ENCODE assay signal across 8 cellular contexts in the genomic region with DNA sequence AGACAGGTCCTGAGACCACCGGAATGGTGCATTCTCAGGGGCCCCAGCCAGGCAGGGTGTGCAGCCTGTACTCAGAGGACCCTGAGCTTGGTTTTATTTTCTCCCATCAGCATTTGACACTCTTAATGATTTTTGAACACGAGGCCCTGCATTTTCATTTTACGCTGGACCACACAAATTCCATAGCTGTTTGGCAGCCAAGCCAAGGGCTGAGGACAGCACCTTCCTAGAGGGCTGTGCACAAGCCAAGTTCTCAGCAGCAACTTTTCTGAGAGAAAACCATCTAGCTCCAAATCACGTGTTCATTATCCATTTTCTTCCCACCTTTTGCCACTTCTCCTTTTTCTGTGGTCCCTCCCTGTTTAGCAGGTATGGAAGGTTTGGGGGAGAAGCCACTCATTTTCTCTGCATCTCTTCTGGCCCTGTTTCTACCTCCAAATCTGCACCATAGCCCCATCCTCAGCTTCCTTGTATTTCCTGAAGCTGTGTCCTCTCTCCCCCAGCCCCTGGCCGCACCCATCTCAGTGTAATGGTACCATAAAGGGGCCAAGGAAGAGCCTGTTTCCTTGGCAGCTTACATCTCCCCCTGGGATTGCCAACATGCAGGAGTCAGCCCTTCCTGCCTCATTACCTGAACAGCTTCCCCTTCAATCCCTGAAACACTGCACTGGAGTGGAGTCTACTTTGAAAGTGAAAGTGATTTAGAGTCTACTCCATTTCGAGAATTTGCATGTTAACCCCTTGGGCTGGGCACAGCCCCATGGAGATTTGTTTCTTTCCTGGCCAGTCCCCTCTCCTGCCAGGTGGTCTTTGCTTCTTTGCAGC.
DNase-seq lines count a peak whose midpoint lies in the region; ATAC-seq, FAIRE-seq and TF ChIP-seq lines count a peak whose summit lies in the region.

No MANE protein-coding gene starts in this region.

- no peaks in the 10 kb centered on the region for H4K20me1 ChIP-seq in KMS-11 (ENCODE audit: insufficient read depth)
- H4K20me1 ChIP-seq in MM.1S (ENCODE audit: insufficient read depth, low read length): no peaks in the 10 kb centered on the region

- 50 to 64% (median 54%) methylated on average over 5 to 6 of the region's 6 CpGs for WGBS in heart left ventricle, 4 donors
- WGBS in esophagus muscularis mucosa: 66% methylated on average over 6 of the region's 6 CpGs
- WGBS in thymus: 63% methylated on average over 6 of the region's 6 CpGs

- H2AFZ ChIP-seq in KMS-11 (ENCODE audit: low read depth) (no peak overlapping the region), MM.1S (ENCODE audit: low read length) (no peak overlapping the region)

- no peak for TF ChIP-seq EP300 in esophagus muscularis mucosa (IDR thresholded peaks at IDR 0.05)

- TF ChIP-seq POLR2A in heart left ventricle (IDR thresholded peaks at IDR 0.05): no peak
- no peak for TF ChIP-seq POLR2A in esophagus muscularis mucosa (IDR thresholded peaks at IDR 0.05; ENCODE audit: low read depth)

- H3K4me1 ChIP-seq in heart left ventricle (peaks cover 0 to 52% (median 21%) of the 10 kb centered on the region in 12 donors), KMS-11 (ENCODE audit: low read depth, poor library complexity, severe bottlenecking) (peaks cover 54% of the 10 kb centered on the region), esophagus muscularis mucosa (peaks cover 15 to 24% (median 17%) of the 10 kb centered on the region in 4 donors), thymus (ENCODE audit: control insufficient read depth, insufficient read depth, low read length) (peaks cover 27% of the 10 kb centered on the region), MM.1S (ENCODE audit: low read length) (no peaks in the 10 kb centered on the region)

- H3K36me3 ChIP-seq in heart left ventricle (peaks cover 0 to 62% (median 0%) of the 10 kb centered on the region in 9 donors), KMS-11 (ENCODE audit: insufficient read depth) (no peaks in the 10 kb centered on the region), esophagus muscularis mucosa (peaks cover 0 to 11% (median 0%) of the 10 kb centered on the region in 4 donors), thymus (ENCODE audit: control insufficient read depth, insufficient read depth) (no peaks in the 10 kb centered on the region), MM.1S (replicated peaks; ENCODE audit: insufficient read depth, low read length) (no peaks in the 10 kb centered on the region)

- no peaks in the 10 kb centered on the region for H3K27me3 ChIP-seq in heart left ventricle
- no peaks in the 10 kb centered on the region for H3K27me3 ChIP-seq in KMS-11 (ENCODE audit: insufficient read depth, low read depth)
- no peaks in the 10 kb centered on the region for H3K27me3 ChIP-seq in esophagus muscularis mucosa
- no peaks in the 10 kb centered on the region for H3K27me3 ChIP-seq in thymus (ENCODE audit: control insufficient read depth, insufficient read depth)
- H3K27me3 ChIP-seq in MM.1S (replicated peaks; ENCODE audit: insufficient read depth, low read length): no peaks in the 10 kb centered on the region

- H3K9me3 ChIP-seq in heart left ventricle: no peaks in the 10 kb centered on the region
- no peaks in the 10 kb centered on the region for H3K9me3 ChIP-seq in esophagus muscularis mucosa
- no peaks in the 10 kb centered on the region for H3K9me3 ChIP-seq in thymus (ENCODE audit: control insufficient read depth)
- no peaks in the 10 kb centered on the region for H3K9me3 ChIP-seq in MM.1S (replicated peaks; ENCODE audit: insufficient read depth, low read length)

- H3K9ac ChIP-seq in KMS-11: no peak overlapping the region
- H3K9ac ChIP-seq in MM.1S (ENCODE audit: low read length): no peak overlapping the region

- H3K9me2 ChIP-seq in MM.1S (replicated peaks; ENCODE audit: insufficient read depth, low read length): no peaks in the 10 kb centered on the region

- H3F3A ChIP-seq in MM.1S (ENCODE audit: insufficient read depth, low read length): no peaks in the 10 kb centered on the region

- DNase-seq in heart left ventricle (no peak), cardiac septum (ENCODE audit: low spot score) (no peak), esophagus muscularis mucosa (ENCODE audit: extremely low spot score) (no peak), HTR-8/SVneo (ENCODE audit: insufficient read length, low spot score) (no peak), MM.1S (no peak)
- no peak for DNase-seq in activated CD4-positive, alpha-beta T cell treated with anti-CD3 and anti-CD28 coated beads, Interleukin-2, amount 50 U/mL, for 4 hours

- H3K4me3 ChIP-seq in heart left ventricle: peak overlapping the region in 7 of 12 donors; percentile 3 to 43 (median 18)
- H3K4me3 ChIP-seq in KMS-11 (IDR thresholded peaks at IDR 0.05; ENCODE audit: insufficient read depth, low read depth, low read length): no peak overlapping the region
- peak overlapping the region in 3 of 4 donors; percentile 10 to 38 (median 37) for H3K4me3 ChIP-seq in esophagus muscularis mucosa
- peak overlapping the region; percentile 33 for H3K4me3 ChIP-seq in thymus (ENCODE audit: low read length)
- no peak overlapping the region for H3K4me3 ChIP-seq in MM.1S (ENCODE audit: low read length)

- peak overlapping the region; percentile 10 for H3K4me2 ChIP-seq in KMS-11
- H3K4me2 ChIP-seq in MM.1S (ENCODE audit: low read depth, low read length): no peak overlapping the region

- peak in 1 of 4 donors; percentile 31 for ATAC-seq in heart left ventricle

- H3K27ac ChIP-seq in heart left ventricle: peak overlapping the region in 5 of 12 donors; percentile 10 to 61 (median 43)
- no peak overlapping the region for H3K27ac ChIP-seq in KMS-11
- peak overlapping the region in 1 of 4 donors; percentile 18 for H3K27ac ChIP-seq in esophagus muscularis mucosa (replicated peaks in 1 of 4)
- H3K27ac ChIP-seq in thymus (ENCODE audit: low read depth): no peak overlapping the region
- no peak overlapping the region for H3K27ac ChIP-seq in MM.1S (ENCODE audit: low read length)

- no peaks in the 10 kb centered on the region for H3K79me2 ChIP-seq in KMS-11 (ENCODE audit: insufficient read depth, low read depth)
- H3K79me2 ChIP-seq in MM.1S (ENCODE audit: low read length): no peaks in the 10 kb centered on the region

- no peak for FAIRE-seq in HTR-8/SVneo (lab: Jason Lieb, UNC)

- intact Hi-C loops in heart left ventricle (cut with DNase I) (loop anchor here in 1 of 10 donors (10.0 kb wide), 1 partner anchor 75 kb away; no protein-coding TSS in a partner anchor), cardiac septum (cut with DNase I) (loop anchor here (10.0 kb wide), 1 partner anchor 75 kb away; no protein-coding TSS in a partner anchor), esophagus muscularis mucosa (cut with DNase I) (no loop called here)

- TF ChIP-seq CTCF in heart left ventricle (IDR thresholded peaks at IDR 0.05) (no peak), KMS-11 (conservative IDR thresholded peaks at IDR 0.05; ENCODE audit: low read depth, low read length) (no peak), esophagus muscularis mucosa (IDR thresholded peaks at IDR 0.05) (no peak), MM.1S (IDR thresholded peaks at IDR 0.05; ENCODE audit: low read length) (no peak)

Comparison
In these comparisons a context has a peak if more than half of its experiments do, and no peak if none do; other contexts are left out.
1. H3K4me3 ChIP-seq: peak in heart left ventricle (7 of 12), esophagus muscularis mucosa (3 of 4) and thymus (single experiment); none in KMS-11 (single experiment) and MM.1S (single experiment).